ENCODE assay signal across 8 cellular contexts in the genomic region with DNA sequence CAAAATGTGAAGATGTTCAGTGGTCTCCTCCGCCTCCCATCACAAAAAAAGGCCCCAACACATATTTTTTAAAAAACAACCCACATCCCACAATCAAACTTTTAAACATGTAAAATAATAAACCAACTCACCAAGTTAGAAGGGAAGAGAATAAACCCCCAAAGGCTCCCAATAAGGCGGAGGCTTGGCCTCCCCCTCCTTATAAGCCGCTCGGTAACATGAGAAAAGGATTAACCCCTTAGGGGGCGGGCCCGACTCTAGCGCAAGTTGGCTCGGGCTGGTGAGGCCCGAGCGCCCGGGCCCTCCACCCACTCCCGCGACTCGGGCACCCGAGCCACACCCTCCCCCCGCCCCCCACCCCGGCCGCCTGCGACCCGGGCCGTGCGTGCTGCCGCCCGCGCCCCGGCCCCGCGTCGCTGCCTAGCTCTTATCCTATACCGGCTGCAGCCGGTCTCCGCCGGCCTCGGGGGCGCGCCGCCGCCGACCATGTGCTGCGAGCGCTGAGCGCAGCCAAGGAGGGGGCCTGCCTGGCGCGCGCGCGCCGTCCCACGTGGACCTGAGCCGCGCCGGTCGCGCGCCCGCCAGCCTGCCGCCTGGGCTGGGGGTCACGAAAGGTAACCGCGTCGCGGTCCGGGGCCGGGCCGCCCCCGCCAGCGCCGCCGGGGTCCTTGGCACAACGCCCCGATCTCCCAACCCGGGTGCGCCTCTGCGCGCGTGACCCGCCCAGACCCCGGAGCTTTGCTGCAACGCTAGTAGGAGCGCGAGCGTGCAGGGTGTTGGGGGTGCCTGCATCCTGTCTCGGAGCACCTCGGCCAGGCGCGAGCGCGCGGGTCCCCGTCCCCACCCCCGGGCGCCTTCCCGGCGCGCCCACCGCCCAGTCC. TPM values are rescaled to one million over a fixed set of nuclear protein-coding genes. Genes with fewer than 3 reads are reported as not detected.
DNase-seq lines count a peak whose midpoint lies in the region; ATAC-seq and TF ChIP-seq lines count a peak whose summit lies in the region.

TSS of gene ARSG (plus strand) at position 541 of the 881 bp plus-strand sequence. CDS start 15,999 bp downstream, outside the sequence.
A gene with protein sequence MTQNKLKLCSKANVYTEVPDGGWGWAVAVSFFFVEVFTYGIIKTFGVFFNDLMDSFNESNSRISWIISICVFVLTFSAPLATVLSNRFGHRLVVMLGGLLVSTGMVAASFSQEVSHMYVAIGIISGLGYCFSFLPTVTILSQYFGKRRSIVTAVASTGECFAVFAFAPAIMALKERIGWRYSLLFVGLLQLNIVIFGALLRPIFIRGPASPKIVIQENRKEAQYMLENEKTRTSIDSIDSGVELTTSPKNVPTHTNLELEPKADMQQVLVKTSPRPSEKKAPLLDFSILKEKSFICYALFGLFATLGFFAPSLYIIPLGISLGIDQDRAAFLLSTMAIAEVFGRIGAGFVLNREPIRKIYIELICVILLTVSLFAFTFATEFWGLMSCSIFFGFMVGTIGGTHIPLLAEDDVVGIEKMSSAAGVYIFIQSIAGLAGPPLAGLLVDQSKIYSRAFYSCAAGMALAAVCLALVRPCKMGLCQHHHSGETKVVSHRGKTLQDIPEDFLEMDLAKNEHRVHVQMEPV (minus strand): TSS at position 173 of the 881 bp plus-strand sequence. CDS start 12,807 bp downstream, outside the sequence.

- H3K27me3 Mint-ChIP-seq in effector memory CD8-positive, alpha-beta T cell, result no peaks in the 10 kb centered on the region
- peaks cover 43% of the 10 kb centered on the region for H3K27me3 Mint-ChIP-seq in mesothelial cell of epicardium (ENCODE audit: low read depth)

- no peak for DNase-seq in AG09309 (ENCODE audit: low read depth)
- peak; percentile 66 for DNase-seq in NCI-H524 treated with DMSO at 0.1 percent for 48 hours (lab: John Stamatoyannopoulos, UW)
- DNase-seq in activated CD8-positive, alpha-beta memory T cell treated with anti-CD3 and anti-CD28 coated beads for 24 hours, result peak; percentile 94
- DNase-seq in effector memory CD8-positive, alpha-beta T cell, result peak; percentile 80 to 85 (median 80)
- peak; percentile 54 to 76 for DNase-seq in mesothelial cell of epicardium (ENCODE audit: low spot score in 2 of 2, unreplicated experiment in 2 of 2)
- DNase-seq in stimulated activated CD8-positive, alpha-beta memory T cell treated with anti-CD3 and anti-CD28 coated beads, Interleukin-15, amount 100 ng/mL, for 48 hours (ENCODE audit: low read depth in 2 of 2), result peak; percentile 74 to 76

- ATAC-seq in GM19035 (IDR thresholded peaks at IDR 0.05; ENCODE audit: unreplicated experiment) (peak; percentile 55), HG03196 (IDR thresholded peaks at IDR 0.05; ENCODE audit: unreplicated experiment) (peak; percentile 59)
- ATAC-seq in effector memory CD8-positive, alpha-beta T cell (replicated peaks), result peak; percentile 55

- H3K4me3 Mint-ChIP-seq in effector memory CD8-positive, alpha-beta T cell, result peak within 1 kb of the TSS; percentile 98 to 100
- H3K4me3 Mint-ChIP-seq in mesothelial cell of epicardium, result peak within 1 kb of the TSS; percentile 78

- peaks cover 44 to 59% of the 10 kb centered on the region in 2 donors for H3K4me1 Mint-ChIP-seq in effector memory CD8-positive, alpha-beta T cell (ENCODE audit: low read depth in 2 of 2)
- H3K4me1 Mint-ChIP-seq in mesothelial cell of epicardium, result peaks cover 14% of the 10 kb centered on the region

- H3K4me3 ChIP-seq in AG09309 (ENCODE audit: control insufficient read depth, low read depth, low read length), result peak within 1 kb of the TSS; percentile 71

- TF ChIP-seq CTCF in AG09309 (IDR thresholded peaks at IDR 0.05; ENCODE audit: control insufficient read depth, insufficient read depth, low read depth, low read length, missing control alignments) (no peak), mesothelial cell of epicardium (IDR thresholded peaks at IDR 0.05; ENCODE audit: unreplicated experiment) (no peak)

- peaks cover 34% of the 10 kb centered on the region for H3K36me3 Mint-ChIP-seq in effector memory CD8-positive, alpha-beta T cell (ENCODE audit: insufficient read depth)
- no peaks in the 10 kb centered on the region for H3K36me3 Mint-ChIP-seq in mesothelial cell of epicardium

- H3K9me3 Mint-ChIP-seq in effector memory CD8-positive, alpha-beta T cell, result no peaks in the 10 kb centered on the region
- no peaks in the 10 kb centered on the region for H3K9me3 Mint-ChIP-seq in mesothelial cell of epicardium

- H3K27ac Mint-ChIP-seq in effector memory CD8-positive, alpha-beta T cell, result peak within 1 kb of the TSS; percentile 100
- H3K27ac Mint-ChIP-seq in mesothelial cell of epicardium, result peak within 1 kb of the TSS; percentile 64

RNA-seq across cellular contexts. Expression of gene ARSG, which starts in this region (rescaled TPM):
- total RNA-seq in mesothelial cell of epicardium, result 7.8 to 11.4 TPM (median 9.0 TPM) in 3 replicates

RNA-seq across cellular contexts. Expression of the second gene that starts in this region (rescaled TPM):
- 0.89 to 1.3 TPM (median 0.90 TPM) in 3 replicates for total RNA-seq in mesothelial cell of epicardium
